In the genomic region with DNA sequence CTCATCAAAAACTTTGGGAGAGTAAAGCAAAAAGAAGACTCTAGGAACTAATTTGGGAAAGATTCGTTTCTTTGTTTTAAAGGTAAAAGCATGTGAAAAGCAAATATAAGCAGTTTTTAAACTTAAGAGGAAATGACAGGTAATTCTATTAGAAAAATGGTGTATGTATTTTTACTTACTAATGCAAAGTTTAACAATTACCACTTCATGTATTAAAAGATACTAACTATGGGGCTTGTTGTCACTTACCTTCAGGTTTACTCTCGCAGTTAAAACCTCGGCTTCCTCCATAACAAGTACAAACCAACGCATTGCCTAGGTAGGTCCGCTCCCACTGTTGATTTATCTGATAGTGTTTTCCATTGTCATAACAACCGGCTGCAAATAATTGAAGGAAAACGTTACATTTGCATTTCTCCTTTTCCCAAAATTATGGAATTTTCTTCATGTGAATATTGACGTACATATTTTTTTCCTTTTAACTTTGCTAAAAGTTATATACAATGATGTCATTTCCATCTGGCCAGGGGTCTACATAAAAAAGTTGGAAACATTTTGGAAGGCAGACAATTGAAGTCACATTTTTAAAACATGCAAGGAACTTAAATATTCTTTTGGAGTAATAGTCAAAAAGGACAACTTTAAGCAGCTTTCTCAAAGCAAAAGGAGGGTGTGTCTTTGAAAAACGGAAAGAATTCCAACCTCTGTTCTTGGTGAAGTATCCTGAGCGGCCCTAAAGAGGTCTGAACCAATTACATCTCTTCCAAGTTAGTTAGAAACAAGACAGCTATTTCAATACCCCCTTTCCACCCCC, we compare ENCODE assay signal across 1 cellular context.
TF ChIP-seq lines count a peak whose summit lies in the region.

No MANE protein-coding gene starts in this region.

TF ChIP-seq in H1, 55 proteins besides CTCF, POLR2A, EP300 and RAD21:
- TF ChIP-seq BCL11A (IDR thresholded peaks at IDR 0.05; ENCODE audit: low read depth in 2 of 2, low read length in 2 of 2) (no peak), POU5F1 (IDR thresholded peaks at IDR 0.05; ENCODE audit: low read depth, low read length) (no peak)
